16 cellular contexts compared by ENCODE assay signal in genomic region chr11:103851166-103851651, GRCh38.
DNase-seq lines count a peak whose midpoint lies in the region; ATAC-seq, FAIRE-seq and TF ChIP-seq lines count a peak whose summit lies in the region.
"Had no signal": no experiment of that assay in that cellular context is flagged by ENCODE, and none has a peak within 500 bp of the region (broad histone marks: within the 10 kb centered on the region; RNA-seq: fewer than 3 reads in every experiment).

No MANE protein-coding gene starts in this region.

- no peak for FAIRE-seq in pancreas (lab: Jason Lieb, UNC)

- H3K27me3 ChIP-seq in pancreas, result no peaks in the 10 kb centered on the region
- H3K27me3 ChIP-seq in endodermal cell (ENCODE audit: control insufficient read depth, insufficient read depth, low read length, poor library complexity, severe bottlenecking), result no peaks in the 10 kb centered on the region
- H3K27me3 ChIP-seq: transverse colon had no signal

- no peak overlapping the region for H3K27ac Mint-ChIP-seq in endodermal cell
- H3K27ac Mint-ChIP-seq: activated naive CD8-positive, alpha-beta T cell; B cell had no signal

- DNase-seq in AG08395 (ENCODE audit: low spot score) (peak; percentile 11), astrocyte of the hippocampus (ENCODE audit: low read depth, low spot score) (peak; percentile 72), Right ventricle myocardium superior (no peak), pancreas (peak in 2 of 6 donors; percentile 16 to 26), medulla oblongata (ENCODE audit: extremely low spot score) (no peak), endodermal cell (no peak), NCI-H2029 treated with DMSO at 0.1 percent for 48 hours (lab: John Stamatoyannopoulos, UW) (no peak)
- DNase-seq: dermis blood vessel endothelial cell; NCI-H2107; NK-92 treated with Interleukin-12 subunit alpha and Interleukin-12 subunit beta, amount 100 ng/mL, for 24 hours; transverse colon had no signal

- H3K27ac ChIP-seq in pancreas (peak overlapping the region in 2 of 4 donors; percentile 59 to 67), endodermal cell (ENCODE audit: low read depth, low read length) (no peak overlapping the region)
- H3K27ac ChIP-seq: SK-N-MC, VCaP had no signal

- H3K4me3 ChIP-seq in pancreas, result no peak overlapping the region
- H3K4me3 ChIP-seq in endodermal cell (ENCODE audit: low read length), result no peak overlapping the region
- H3K4me3 ChIP-seq: SK-N-MC, transverse colon had no signal

- no peaks in the 10 kb centered on the region for H3K36me3 Mint-ChIP-seq in endodermal cell (ENCODE audit: low read depth)
- H3K36me3 Mint-ChIP-seq: activated naive CD8-positive, alpha-beta T cell had no signal

- H3K9me3 ChIP-seq in pancreas (no peaks in the 10 kb centered on the region), endodermal cell (ENCODE audit: control insufficient read depth, low read length) (no peaks in the 10 kb centered on the region)
- H3K9me3 ChIP-seq: transverse colon had no signal

- TF ChIP-seq CTCF in pancreas (IDR thresholded peaks at IDR 0.05) (no peak), endodermal cell (conservative IDR thresholded peaks at IDR 0.05) (no peak)

- ATAC-seq in Right ventricle myocardium superior (ENCODE audit: poor library complexity) (peak; percentile 72), pancreas (peak; percentile 71 to 93 (median 86)), GM19351 (IDR thresholded peaks at IDR 0.05; ENCODE audit: unreplicated experiment) (no peak)

- no peak overlapping the region for H3K9ac ChIP-seq in endodermal cell (ENCODE audit: extremely low read depth, low read length, poor library complexity, severe bottlenecking)

- intact Hi-C loops in Right ventricle myocardium superior (cut with DNase I) (no loop called here), pancreas (cut with DNase I) (no loop called here)

- H3K4me1 ChIP-seq in pancreas (peaks cover 7 to 15% (median 14%) of the 10 kb centered on the region in 3 donors), endodermal cell (ENCODE audit: control insufficient read depth, insufficient read depth, low read length) (no peaks in the 10 kb centered on the region)
- H3K4me1 ChIP-seq: transverse colon had no signal

- no peaks in the 10 kb centered on the region for H3K4me1 Mint-ChIP-seq in endodermal cell
- H3K4me1 Mint-ChIP-seq: B cell had no signal

- 8% methylated on average over 3 of the region's 3 CpGs for WGBS in pancreas, 2 donors
- WGBS in endodermal cell (ENCODE audit: insufficient coverage in 1 of 2, insufficient read length in 1 of 2), 2 experiments, result 86 to 91% methylated on average over 1 to 3 of the region's 3 CpGs

- no peak overlapping the region for H3K4me3 Mint-ChIP-seq in endodermal cell
- H3K4me3 Mint-ChIP-seq: activated naive CD8-positive, alpha-beta T cell; B cell had no signal

- no peaks in the 10 kb centered on the region for H3K36me3 ChIP-seq in pancreas
- H3K36me3 ChIP-seq in endodermal cell (ENCODE audit: control insufficient read depth, insufficient read depth, low read length), result no peaks in the 10 kb centered on the region
- H3K36me3 ChIP-seq: transverse colon had no signal

- no peaks in the 10 kb centered on the region for H3K27me3 Mint-ChIP-seq in endodermal cell (ENCODE audit: insufficient read depth)

- peaks cover 2% of the 10 kb centered on the region for H3K9me3 Mint-ChIP-seq in endodermal cell

Comparison
In these comparisons a context has a peak if more than half of its experiments do, and no peak if none do; other contexts are left out.
1. DNase-seq: peak in AG08395 (single experiment) and astrocyte of the hippocampus (single experiment); none in Right ventricle myocardium superior (single experiment), medulla oblongata (single experiment), endodermal cell (single experiment) and NCI-H2029 treated with DMSO at 0.1 percent for 48 hours (single experiment).